36 cellular contexts compared by ENCODE assay signal in the genomic region with DNA sequence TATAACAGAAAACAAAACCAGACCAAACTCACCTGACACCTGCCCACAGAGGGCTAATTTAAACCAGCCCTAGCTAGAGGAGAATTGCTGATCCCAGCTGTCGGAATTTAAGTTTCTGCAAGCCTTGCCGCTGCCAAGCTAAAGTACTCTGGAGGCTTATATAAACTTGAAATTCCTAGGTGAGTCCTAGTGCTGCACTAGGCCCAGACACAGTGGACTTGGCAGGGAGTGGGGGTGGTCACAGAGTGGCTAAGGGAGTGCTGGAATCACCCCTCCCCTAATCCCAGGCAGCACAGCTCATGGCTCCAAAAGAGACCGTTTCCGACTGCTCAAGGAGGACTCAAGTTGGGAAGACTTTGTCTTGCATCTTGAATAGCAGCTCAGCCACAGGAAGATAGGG. TPM values are rescaled to one million over a fixed set of nuclear protein-coding genes. Genes with fewer than 3 reads are reported as not detected.
"Had no signal": no experiment of that assay in that cellular context is flagged by ENCODE, and none has a peak within 500 bp of the region (broad histone marks: within the 10 kb centered on the region; RNA-seq: fewer than 3 reads in every experiment).

No MANE protein-coding gene starts in this region.

- H3K36me3 ChIP-seq: MG63, SJSA1 had no signal

- H3K9ac ChIP-seq: KMS-11, SK-N-SH had no signal

- H3K4me2 ChIP-seq: KMS-11, PC-9, SK-N-SH had no signal

- H3K27me3 ChIP-seq: MG63, SJSA1 had no signal

- H3K4me1 ChIP-seq: SJSA1 had no signal

- H3K4me3 ChIP-seq: MG63, PC-9, SJSA1 had no signal

- ATAC-seq: Panc1 had no signal

- DNase-seq: Karpas-422, KBM-7, MG63, NCI-H1048, NCI-H1092 treated with DMSO at 0.1 percent for 48 hours, NCI-H1105 treated with DMSO at 0.1 percent for 48 hours, NCI-H1417, NCI-H1436, NCI-H146, NCI-H1694, NCI-H187, NCI-H1930, NCI-H2029 treated with DMSO at 0.1 percent for 48 hours, NCI-H2081 treated with DMSO at 0.1 percent for 48 hours, NCI-H2107, NCI-H2171, NCI-H226, NCI-H446 treated with DMSO at 0.1 percent for 48 hours, NCI-H510A, NCI-H524, NCI-H526, NCI-H69, NCI-H748 treated with DMSO at 0.1 percent for 48 hours, NCI-H82, PC-9, Right ventricle myocardium superior, SHP77 treated with DMSO at 0.1 percent for 48 hours, SK-N-SH, SW 1271 had no signal

- FAIRE-seq: RCC 7860 had no signal

- H3K27ac ChIP-seq: KMS-11, PC-9, SJSA1 had no signal

- H3K9me3 ChIP-seq: MG63, SJSA1, SK-N-SH had no signal

- H2AFZ ChIP-seq: PC-9 had no signal

RNA-seq across cellular contexts. Expression of a gene that starts 17.6 kb away (rescaled TPM):
- total RNA-seq: LHCN-M2, OCI-LY7, PC-9, Right ventricle myocardium superior, RPMI7951, SJSA1 had no signal
- polyA plus RNA-seq: SK-N-SH had no signal
